In genomic region chrX:47513034-47513696, GRCh38 we compare ENCODE assay signal across 8 cellular contexts. TPM values are rescaled to one million over a fixed set of nuclear protein-coding genes. Genes with fewer than 3 reads are reported as not detected.
DNase-seq lines count a peak whose midpoint lies in the region; TF ChIP-seq lines count a peak whose summit lies in the region.
"Not testable (repeated sequence)": the region's sequence is repeated elsewhere in the genome, so short reads cannot be mapped to it uniquely, and the experiment has no call there.

No MANE protein-coding gene starts in this region.

- not testable (repeated sequence) for DNase-seq in HFFc6; activated CD4-positive, alpha-beta memory T cell treated with anti-CD3 and anti-CD28 coated beads, Interleukin-2, amount 10 ng/mL, durations not matched to agents 7 days and 5 days; cardiac fibroblast (ENCODE audit: low read depth in 2 of 2); right atrium auricular region (ENCODE audit: low spot score)
- DNase-seq in NCI-H1092 (lab: John Stamatoyannopoulos, UW) = peak; percentile 9

- CTCF ChIA-PET in activated CD4-positive, alpha-beta memory T cell treated with anti-CD3 and anti-CD28 coated beads, Interleukin-2, amount 10 ng/mL, durations not matched to agents 7 days and 5 days (lab: Charles Lee) = interaction anchor here (0.6 to 1.4 kb wide), 4 partner anchors 10 to 228 kb away, joined by 3 read pairs; no protein-coding TSS in a partner anchor

- not testable (repeated sequence) for TF ChIP-seq CTCF in HFFc6 (IDR thresholded peaks at IDR 0.05); cardiac fibroblast (IDR thresholded peaks at IDR 0.05; ENCODE audit: low read depth, low read length); right atrium auricular region (IDR thresholded peaks at IDR 0.05)

- peaks cover 38% of the 10 kb centered on the region for H3K4me1 Mint-ChIP-seq in HFFc6 (ENCODE audit: low read depth)
- peaks cover 10% of the 10 kb centered on the region for H3K4me1 Mint-ChIP-seq in activated CD4-positive, alpha-beta memory T cell treated with anti-CD3 and anti-CD28 coated beads, Interleukin-2, amount 10 ng/mL, durations not matched to agents 7 days and 5 days

- H3K4me3 Mint-ChIP-seq in HFFc6 = peak overlapping the region; percentile 86
- peak overlapping the region; percentile 75 for H3K4me3 Mint-ChIP-seq in activated CD4-positive, alpha-beta memory T cell treated with anti-CD3 and anti-CD28 coated beads, Interleukin-2, amount 10 ng/mL, durations not matched to agents 7 days and 5 days

- H3K36me3 ChIP-seq in right atrium auricular region; neuron (ENCODE audit: insufficient read depth, low read length); thymus (ENCODE audit: control insufficient read depth, insufficient read depth): not testable (repeated sequence)

- H3K36me3 Mint-ChIP-seq in HFFc6 (ENCODE audit: low read depth); activated CD4-positive, alpha-beta memory T cell treated with anti-CD3 and anti-CD28 coated beads, Interleukin-2, amount 10 ng/mL, durations not matched to agents 7 days and 5 days (ENCODE audit: low read depth): not testable (repeated sequence)

- POLR2A ChIA-PET in activated CD4-positive, alpha-beta memory T cell treated with anti-CD3 and anti-CD28 coated beads, Interleukin-2, amount 10 ng/mL, durations not matched to agents 7 days and 5 days (lab: Charles Lee) = not testable (repeated sequence)

- H3K9me3 ChIP-seq in right atrium auricular region; neuron (ENCODE audit: low read length); thymus (ENCODE audit: control insufficient read depth): not testable (repeated sequence)

- 2% methylated on average over 30 of the region's 67 CpGs for WGBS in thymus

- H3K27me3 ChIP-seq in right atrium auricular region; neuron (ENCODE audit: insufficient read depth, low read length); thymus (ENCODE audit: control insufficient read depth, insufficient read depth): not testable (repeated sequence)

- H3K9me3 Mint-ChIP-seq in HFFc6; activated CD4-positive, alpha-beta memory T cell treated with anti-CD3 and anti-CD28 coated beads, Interleukin-2, amount 10 ng/mL, durations not matched to agents 7 days and 5 days: not testable (repeated sequence)

- not testable (repeated sequence) for H3K27me3 Mint-ChIP-seq in HFFc6 (ENCODE audit: insufficient read depth)
- peaks cover 11% of the 10 kb centered on the region for H3K27me3 Mint-ChIP-seq in activated CD4-positive, alpha-beta memory T cell treated with anti-CD3 and anti-CD28 coated beads, Interleukin-2, amount 10 ng/mL, durations not matched to agents 7 days and 5 days

- not testable (repeated sequence) for H3K27ac ChIP-seq in right atrium auricular region; thymus (ENCODE audit: low read depth)

- not testable (repeated sequence) for H2AFZ ChIP-seq in neuron (ENCODE audit: low read depth, low read length)

- peak overlapping the region; percentile 47; the same call in 1 of the 2 replicates for H3K4me3 ChIP-seq in GM08714 (ENCODE audit: low read length)
- peak overlapping the region; percentile 21 to 34 for H3K4me3 ChIP-seq in cardiac fibroblast (replicated peaks in 1 of 2; ENCODE audit: low read depth in 2 of 2, low read length in 2 of 2)
- peak overlapping the region; percentile 21 to 41 for H3K4me3 ChIP-seq in right atrium auricular region
- peak overlapping the region; percentile 59 for H3K4me3 ChIP-seq in neuron (ENCODE audit: low read length)
- peak overlapping the region; percentile 49 for H3K4me3 ChIP-seq in thymus (ENCODE audit: low read length)

- not testable (repeated sequence) for H3K4me1 ChIP-seq in right atrium auricular region; neuron (ENCODE audit: insufficient read depth, low read length); thymus (ENCODE audit: control insufficient read depth, insufficient read depth, low read length)

- peak overlapping the region; percentile 53; the same call in 1 of the 2 replicates for H3K27ac Mint-ChIP-seq in HFFc6
- H3K27ac Mint-ChIP-seq in activated CD4-positive, alpha-beta memory T cell treated with anti-CD3 and anti-CD28 coated beads, Interleukin-2, amount 10 ng/mL, durations not matched to agents 7 days and 5 days = not testable (repeated sequence)

RNA-seq across cellular contexts. Expression of gene ZNF41, which starts 30.1 kb away (rescaled TPM):
- 1 to 10 TPM; 6.0 to 8.2 (median 6.7) TPM for total RNA-seq in HFFc6 (2021; fragmentation: NEBNext Ultra II Directional; extraction: Animal tissue kit (Norgen Biotek cat#: 25700))
- total RNA-seq in activated CD4-positive, alpha-beta memory T cell treated with anti-CD3 and anti-CD28 coated beads, Interleukin-2, amount 10 ng/mL, durations not matched to agents 7 days and 5 days = 10 to 100 TPM in 1 of 2 experiments, 1 to 10 TPM in 1; 9.0 to 10.9 TPM
- 10 to 100 TPM; 10.5 to 12.1 TPM for total RNA-seq in right atrium auricular region
- 4.6 TPM for polyA plus RNA-seq in thymus

RNA-seq across cellular contexts. Expression of gene ARAF, which starts 47.8 kb away (rescaled TPM):
- 10 to 100 TPM; 68.8 to 80.7 (median 75.3) TPM for total RNA-seq in HFFc6 (2021; fragmentation: NEBNext Ultra II Directional; extraction: Animal tissue kit (Norgen Biotek cat#: 25700))
- total RNA-seq in activated CD4-positive, alpha-beta memory T cell treated with anti-CD3 and anti-CD28 coated beads, Interleukin-2, amount 10 ng/mL, durations not matched to agents 7 days and 5 days = 10 to 100 TPM; 72.6 to 75.4 TPM
- 10 to 100 TPM; 41.7 to 53.9 TPM for total RNA-seq in right atrium auricular region
- polyA plus RNA-seq in thymus = 84.9 TPM
